In genomic region chr7:132456418-132456817, GRCh38 we compare ENCODE assay signal across 14 cellular contexts.
"Had no signal": no experiment of that assay in that cellular context is flagged by ENCODE, and none has a peak within 500 bp of the region (broad histone marks: within the 10 kb centered on the region; RNA-seq: fewer than 3 reads in every experiment).

No MANE protein-coding gene starts in this region.

- H3K27me3 ChIP-seq: cardiac muscle cell, hepatocyte, spleen had no signal

- H3K9me3 ChIP-seq: mucosa of descending colon, spleen had no signal

- H3K4me3 ChIP-seq: cardiac muscle cell, hepatocyte, mucosa of descending colon, spleen had no signal

- DNase-seq: activated CD4-positive, alpha-beta T cell treated with anti-CD3 and anti-CD28 coated beads for 4 hours; activated CD8-positive, alpha-beta memory T cell treated with anti-CD3 and anti-CD28 coated beads, Interleukin-2, amount 50 U/mL, for 4 hours; activated CD8-positive, alpha-beta T cell treated with anti-CD3 and anti-CD28 coated beads for 36 hours; left cardiac atrium; mammary epithelial cell; mucosa of descending colon; naive thymus-derived CD8-positive, alpha-beta T cell; nucleus accumbens; spleen; stimulated activated CD4-positive, alpha-beta T cell treated with anti-CD3 and anti-CD28 coated beads, Interleukin-1b, Interleukin-23, amount 100 ng/mL, for 48 hours; stimulated activated naive B cell treated with anti-CD40 and anti-IgM and Interleukin-4, amounts not matched to agents 10 μg/mL and 1 μg/mL and 100 μg/mL, for 72 hours had no signal

- H3K36me3 ChIP-seq: cardiac muscle cell, spleen had no signal

- ATAC-seq: activated CD8-positive, alpha-beta T cell treated with anti-CD3 and anti-CD28 coated beads for 36 hours; mucosa of descending colon; naive thymus-derived CD8-positive, alpha-beta T cell; sciatic nerve; stimulated activated naive B cell treated with anti-CD40 and anti-IgM and Interleukin-4, amounts not matched to agents 10 μg/mL and 1 μg/mL and 100 μg/mL, for 72 hours had no signal
